27 cellular contexts compared by ENCODE assay signal in the genomic region with DNA sequence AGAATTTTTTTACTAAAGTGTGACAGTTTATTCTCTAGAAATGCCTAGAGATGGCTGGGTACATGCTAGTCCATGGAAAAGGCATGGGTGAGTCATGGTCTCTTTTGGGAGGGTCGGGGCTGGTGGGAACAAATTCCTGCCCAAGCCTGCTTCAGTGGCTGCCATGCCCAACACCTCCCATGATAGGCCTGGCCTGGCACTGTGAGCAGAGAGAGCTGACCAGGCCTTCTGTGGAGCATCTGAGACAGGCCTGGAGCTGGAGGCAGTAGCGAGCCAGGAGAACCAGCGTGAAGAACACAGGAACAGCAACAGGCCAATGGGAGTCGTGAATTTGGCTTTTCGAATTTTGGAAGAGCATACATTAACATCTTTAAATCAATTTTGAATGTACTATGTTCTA.
"Had no signal": no experiment of that assay in that cellular context is flagged by ENCODE, and none has a peak within 500 bp of the region (broad histone marks: within the 10 kb centered on the region; RNA-seq: fewer than 3 reads in every experiment).

No MANE protein-coding gene starts in this region.

- H3K4me3 Mint-ChIP-seq: activated T-cell treated with anti-CD3 and anti-CD28 coated beads, Interleukin-2, amount 50 U/mL, for 24 hours; activated T-helper 17 cell treated with anti-CD3 and anti-CD28 coated beads, Interleukin-2, amount 50 U/mL, for 72 hours; effector memory CD8-positive, alpha-beta T cell; nephron; stimulated activated memory B cell treated with anti-CD40 and anti-IgM and Interleukin-4, amounts not matched to agents 10 μg/mL and 1 μg/mL and 100 μg/mL, for 72 hours; type B pancreatic cell had no signal

- FAIRE-seq: colon had no signal

- H3K4me1 Mint-ChIP-seq: activated T-helper 17 cell treated with anti-CD3 and anti-CD28 coated beads, Interleukin-2, amount 50 U/mL, for 72 hours; stimulated activated memory B cell treated with anti-CD40 and anti-IgM and Interleukin-4, amounts not matched to agents 10 μg/mL and 1 μg/mL and 100 μg/mL, for 72 hours had no signal

- H3K9me3 Mint-ChIP-seq: activated naive CD4-positive, alpha-beta T cell treated with anti-CD3 and anti-CD28 coated beads, Interleukin-2, amount 50 U/mL, for 72 hours; activated T-cell treated with anti-CD3 and anti-CD28 coated beads, Interleukin-2, amount 50 U/mL, for 24 hours; activated T-helper 17 cell treated with anti-CD3 and anti-CD28 coated beads, Interleukin-2, amount 50 U/mL, for 72 hours; effector memory CD8-positive, alpha-beta T cell; nephron; stimulated activated memory B cell treated with anti-CD40 and anti-IgM and Interleukin-4, amounts not matched to agents 10 μg/mL and 1 μg/mL and 100 μg/mL, for 72 hours; type B pancreatic cell had no signal

- H3K4me3 ChIP-seq: ascending aorta, esophagus muscularis mucosa, gastrocnemius medialis, left lung, right lobe of liver, smooth muscle cell, stomach, vagina had no signal

- H3K4me1 ChIP-seq: ascending aorta, gastrocnemius medialis, left lung, vagina had no signal

- H3K9me3 ChIP-seq: ascending aorta, esophagus muscularis mucosa, gastrocnemius medialis, left lung, right lobe of liver, stomach, vagina had no signal

- H3K36me3 ChIP-seq: gastrocnemius medialis, right lobe of liver, vagina had no signal

- DNase-seq: activated CD4-positive, CD25-positive, alpha-beta regulatory T cell treated with anti-CD3 and anti-CD28 coated beads, Interleukin-2, amount 50 U/mL, for 72 hours; activated CD8-positive, alpha-beta memory T cell treated with anti-CD3 and anti-CD28 coated beads for 24 hours; activated CD8-positive, alpha-beta memory T cell treated with anti-CD3 and anti-CD28 coated beads, Interleukin-2, amount 50 U/mL, for 4 hours; activated T-cell treated with anti-CD3 and anti-CD28 coated beads, Interleukin-2, amount 50 U/mL, for 24 hours; brain microvascular endothelial cell; central memory CD4-positive, alpha-beta T cell; effector memory CD8-positive, alpha-beta T cell; gastrocnemius medialis; hippocampal formation; kidney glomerular epithelial cell; left lung; midbrain; occipital lobe; right lobe of liver; stimulated activated CD4-positive, alpha-beta T cell treated with anti-CD3 and anti-CD28 coated beads, Interleukin-15, amount 100 ng/mL, for 24 hours; stomach had no signal

- H3K4me2 ChIP-seq: smooth muscle cell had no signal

- ATAC-seq: activated T-helper 17 cell treated with anti-CD3 and anti-CD28 coated beads, Interleukin-2, amount 50 U/mL, for 72 hours; effector memory CD8-positive, alpha-beta T cell; gastrocnemius medialis; left lung; right lobe of liver had no signal

- H3K36me3 Mint-ChIP-seq: activated naive CD4-positive, alpha-beta T cell treated with anti-CD3 and anti-CD28 coated beads, Interleukin-2, amount 50 U/mL, for 72 hours; type B pancreatic cell had no signal

- H3K27ac Mint-ChIP-seq: activated naive CD4-positive, alpha-beta T cell treated with anti-CD3 and anti-CD28 coated beads, Interleukin-2, amount 50 U/mL, for 72 hours; activated T-cell treated with anti-CD3 and anti-CD28 coated beads, Interleukin-2, amount 50 U/mL, for 24 hours; activated T-helper 17 cell treated with anti-CD3 and anti-CD28 coated beads, Interleukin-2, amount 50 U/mL, for 72 hours; effector memory CD8-positive, alpha-beta T cell; nephron; stimulated activated memory B cell treated with anti-CD40 and anti-IgM and Interleukin-4, amounts not matched to agents 10 μg/mL and 1 μg/mL and 100 μg/mL, for 72 hours; type B pancreatic cell had no signal

- H3K27me3 ChIP-seq: ascending aorta, brain microvascular endothelial cell, esophagus muscularis mucosa, gastrocnemius medialis, left lung, right lobe of liver, stomach, vagina had no signal

- H3K27me3 Mint-ChIP-seq: activated T-cell treated with anti-CD3 and anti-CD28 coated beads, Interleukin-2, amount 50 U/mL, for 24 hours; activated T-helper 17 cell treated with anti-CD3 and anti-CD28 coated beads, Interleukin-2, amount 50 U/mL, for 72 hours; effector memory CD8-positive, alpha-beta T cell; stimulated activated memory B cell treated with anti-CD40 and anti-IgM and Interleukin-4, amounts not matched to agents 10 μg/mL and 1 μg/mL and 100 μg/mL, for 72 hours; type B pancreatic cell had no signal

- H3K27ac ChIP-seq: ascending aorta, brain microvascular endothelial cell, esophagus muscularis mucosa, gastrocnemius medialis, left lung, right lobe of liver, stomach, vagina, VCaP had no signal
